ENCODE assay signal across 15 cellular contexts in genomic region chr9:36987891-36988290, GRCh38. TPM values are rescaled to one million over a fixed set of nuclear protein-coding genes. Genes with fewer than 3 reads are reported as not detected.
DNase-seq lines count a peak whose midpoint lies in the region; ATAC-seq, FAIRE-seq and TF ChIP-seq lines count a peak whose summit lies in the region.
"Had no signal": no experiment of that assay in that cellular context is flagged by ENCODE, and none has a peak within 500 bp of the region (broad histone marks: within the 10 kb centered on the region; RNA-seq: fewer than 3 reads in every experiment).

No MANE protein-coding gene starts in this region.

- WGBS in esophagus muscularis mucosa = 8% methylated on average over 14 of the region's 14 CpGs

- H3K4me1 ChIP-seq in iPS-15b (ENCODE audit: control insufficient read depth, insufficient read depth, low read length) = peaks cover 9% of the 10 kb centered on the region
- H3K4me1 ChIP-seq in esophagus muscularis mucosa = peaks cover 6 to 27% (median 17%) of the 10 kb centered on the region in 4 donors
- H3K4me1 ChIP-seq: gastrocnemius medialis had no signal

- H3K4me3 ChIP-seq in AG04450 (ENCODE audit: low read depth, low read length) = 0 out of 2 replicates have a peak overlapping the region, but pooled peaks have one; percentile 4
- H3K4me3 ChIP-seq in iPS-15b (ENCODE audit: low read depth, low read length) = peak overlapping the region; percentile 40
- no peak overlapping the region for H3K4me3 ChIP-seq in esophagus muscularis mucosa
- H3K4me3 ChIP-seq: BLaER1, gastrocnemius medialis had no signal

- no peak for TF ChIP-seq CTCF in AG04450 (IDR thresholded peaks at IDR 0.05; ENCODE audit: low read depth, low read length)
- no peak for TF ChIP-seq CTCF in esophagus muscularis mucosa (IDR thresholded peaks at IDR 0.05)

- no peak for ATAC-seq in GM21423 (IDR thresholded peaks at IDR 0.05; ENCODE audit: unreplicated experiment)
- ATAC-seq: gastrocnemius medialis, left cardiac atrium, T-helper 17 cell had no signal

- no peaks in the 10 kb centered on the region for H3K36me3 ChIP-seq in iPS-15b (ENCODE audit: control insufficient read depth, insufficient read depth, low read length)
- no peaks in the 10 kb centered on the region for H3K36me3 ChIP-seq in esophagus muscularis mucosa
- H3K36me3 ChIP-seq: gastrocnemius medialis had no signal

- TF ChIP-seq EP300 in esophagus muscularis mucosa (IDR thresholded peaks at IDR 0.05) = no peak

- H3K9me3 ChIP-seq in AG04450 (ENCODE audit: control insufficient read depth, insufficient read depth, low read length) (peaks cover 14% of the 10 kb centered on the region), iPS-15b (ENCODE audit: control insufficient read depth, insufficient read depth, low read length) (no peaks in the 10 kb centered on the region), esophagus muscularis mucosa (peaks cover 0 to 14% (median 8%) of the 10 kb centered on the region in 4 donors)

- CTCF ChIA-PET in AG04450 (lab: Charles Lee) = interaction anchor here (0.7 to 1.0 kb wide), 2 partner anchors 8 to 511 kb away, joined by 3 read pairs; no protein-coding TSS in a partner anchor

- no peak overlapping the region for H3K9ac ChIP-seq in iPS-15b (ENCODE audit: low read depth, low read length)
- H3K9ac ChIP-seq: BLaER1 had no signal

- intact Hi-C loops in esophagus muscularis mucosa (cut with DNase I) = loop anchor here (10.0 kb wide), 1 partner anchor 57 kb away; no protein-coding TSS in a partner anchor

- DNase-seq in AG04450 (ENCODE audit: low read depth, low spot score) = no peak
- DNase-seq in GM19239 (ENCODE audit: insufficient read length, low spot score) = peak; percentile 68
- peak; percentile 57 for DNase-seq in RCC 7860 (ENCODE audit: low spot score)
- no peak for DNase-seq in DMS53 treated with DMSO at 0.1 percent for 48 hours (lab: John Stamatoyannopoulos, UW; ENCODE audit: unreplicated experiment)
- no peak for DNase-seq in DMS114 treated with DMSO at 0.1 percent for 48 hours (lab: John Stamatoyannopoulos, UW; ENCODE audit: unreplicated experiment)
- no peak for DNase-seq in esophagus muscularis mucosa (ENCODE audit: extremely low spot score)
- DNase-seq: activated CD8-positive, alpha-beta memory T cell treated with anti-CD3 and anti-CD28 coated beads for 24 hours; gastrocnemius medialis; Kasumi-1; left cardiac atrium; T-helper 17 cell had no signal

- H3K27ac ChIP-seq in AG04450 (ENCODE audit: low read depth, low read length) (no peak overlapping the region), esophagus muscularis mucosa (replicated peaks in 1 of 4) (no peak overlapping the region)
- H3K27ac ChIP-seq: BLaER1, gastrocnemius medialis had no signal

- peaks cover 58% of the 10 kb centered on the region for H3K27me3 ChIP-seq in AG04450 (ENCODE audit: control insufficient read depth, insufficient read depth, low read length)
- peaks cover 76% of the 10 kb centered on the region for H3K27me3 ChIP-seq in iPS-15b (ENCODE audit: control insufficient read depth, insufficient read depth, low read length)
- H3K27me3 ChIP-seq in esophagus muscularis mucosa = peaks cover 0 to 96% (median 29%) of the 10 kb centered on the region in 4 donors

- POLR2A ChIA-PET in AG04450 (lab: Yijun Ruan, JAX) = no interaction called here

- no peak for TF ChIP-seq POLR2A in esophagus muscularis mucosa (IDR thresholded peaks at IDR 0.05; ENCODE audit: low read depth)

- FAIRE-seq in GM19239 (lab: Jason Lieb, UNC) = peak; percentile 87
- FAIRE-seq in RCC 7860 (lab: Jason Lieb, UNC) = no peak
- FAIRE-seq: H54 had no signal

RNA-seq across cellular contexts. Expression of gene PAX5, which starts 46.2 kb away (rescaled TPM):
- polyA plus RNA-seq in AG04450 (2011; rRNA removed) = not detected in 2 replicates
- not detected in 2 replicates for polyA minus RNA-seq in AG04450 (2011; rRNA and poly(A)+ RNA removed)
- total RNA-seq in esophagus muscularis mucosa = under 1 TPM in 1 of 4 donors, not detected in 3; 0.17 TPM

Comparison
In these comparisons a context has a peak if more than half of its experiments do, and no peak if none do; other contexts are left out.
1. DNase-seq: peak in GM19239 (single experiment) and RCC 7860 (single experiment); none in AG04450 (single experiment), DMS53 treated with DMSO at 0.1 percent for 48 hours (single experiment), DMS114 treated with DMSO at 0.1 percent for 48 hours (single experiment) and esophagus muscularis mucosa (single experiment).
2. H3K4me3 ChIP-seq: peak in AG04450 (single experiment) and iPS-15b (single experiment); none in esophagus muscularis mucosa (0 of 4).